ENCODE assay signal across 32 cellular contexts in genomic region chr22:39611360-39611759, GRCh38. TPM values are rescaled to one million over a fixed set of nuclear protein-coding genes. Genes with fewer than 3 reads are reported as not detected.
"Had no signal": no experiment of that assay in that cellular context is flagged by ENCODE, and none has a peak within 500 bp of the region (broad histone marks: within the 10 kb centered on the region; RNA-seq: fewer than 3 reads in every experiment).

No MANE protein-coding gene starts in this region.

- H3K4me1 ChIP-seq: body of pancreas, esophagus muscularis mucosa, foreskin keratinocyte, gastrocnemius medialis, heart left ventricle had no signal

- H3K36me3 Mint-ChIP-seq: activated CD4-positive, alpha-beta memory T cell treated with anti-CD3 and anti-CD28 coated beads for 36 hours had no signal

- H3K9me3 Mint-ChIP-seq: activated CD4-positive, alpha-beta T cell treated with anti-CD3 and anti-CD28 coated beads, Interleukin-2, amount 10 ng/mL, durations not matched to agents 24 days and 14 days; activated T-helper 2 cell treated with anti-CD3 and anti-CD28 coated beads, Interferon-gamma antibody, Interleukin-2, Interleukin-4, amounts not matched to agents 10 μg/mL and 5 μg/mL and 100 μg/mL, durations not matched to agents 14 hours and 24 hours and 36 hours; effector memory CD8-positive, alpha-beta T cell had no signal

- H3K4me3 Mint-ChIP-seq: activated CD4-positive, alpha-beta memory T cell treated with anti-CD3 and anti-CD28 coated beads for 36 hours; activated CD4-positive, alpha-beta T cell treated with anti-CD3 and anti-CD28 coated beads for 36 hours; activated CD4-positive, alpha-beta T cell treated with anti-CD3 and anti-CD28 coated beads, Interleukin-2, amount 10 ng/mL, durations not matched to agents 24 days and 14 days; activated CD8-positive, alpha-beta memory T cell treated with anti-CD3 and anti-CD28 coated beads, Interleukin-2, amount 10 ng/mL, durations not matched to agents 7 days and 5 days; activated CD8-positive, alpha-beta T cell treated with anti-CD3 and anti-CD28 coated beads, Interleukin-2, amount 10 ng/mL, durations not matched to agents 7 days and 5 days; activated naive CD4-positive, alpha-beta T cell treated with anti-CD3 and anti-CD28 coated beads for 36 hours; activated naive CD8-positive, alpha-beta T cell treated with anti-CD3 and anti-CD28 coated beads, Interleukin-2, amount 10 ng/mL, durations not matched to agents 7 days and 5 days; activated T-helper 1 cell treated with anti-CD3 and anti-CD28 coated beads, Interleukin-12 subunit alpha, Interleukin-12 subunit beta, Interleukin-2, Interleukin-4 antibody, amounts not matched to agents 30 ng/mL and 10 ng/mL and 1 ng/mL, durations not matched to agents 14 hours and 24 hours and 36 hours; effector memory CD8-positive, alpha-beta T cell had no signal

- H3K27ac Mint-ChIP-seq: activated CD4-positive, alpha-beta memory T cell treated with anti-CD3 and anti-CD28 coated beads for 36 hours; activated CD4-positive, alpha-beta T cell treated with anti-CD3 and anti-CD28 coated beads for 36 hours; activated CD4-positive, alpha-beta T cell treated with anti-CD3 and anti-CD28 coated beads, Interleukin-2, amount 10 ng/mL, durations not matched to agents 24 days and 14 days; activated CD8-positive, alpha-beta memory T cell treated with anti-CD3 and anti-CD28 coated beads, Interleukin-2, amount 10 ng/mL, durations not matched to agents 7 days and 5 days; activated CD8-positive, alpha-beta T cell treated with anti-CD3 and anti-CD28 coated beads, Interleukin-2, amount 10 ng/mL, durations not matched to agents 7 days and 5 days; activated naive CD4-positive, alpha-beta T cell treated with anti-CD3 and anti-CD28 coated beads for 36 hours; activated naive CD8-positive, alpha-beta T cell treated with anti-CD3 and anti-CD28 coated beads, Interleukin-2, amount 10 ng/mL, durations not matched to agents 7 days and 5 days; activated T-helper 1 cell treated with anti-CD3 and anti-CD28 coated beads, Interleukin-12 subunit alpha, Interleukin-12 subunit beta, Interleukin-2, Interleukin-4 antibody, amounts not matched to agents 30 ng/mL and 10 ng/mL and 1 ng/mL, durations not matched to agents 14 hours and 24 hours and 36 hours; activated T-helper 2 cell treated with anti-CD3 and anti-CD28 coated beads, Interferon-gamma antibody, Interleukin-2, Interleukin-4, amounts not matched to agents 10 μg/mL and 5 μg/mL and 100 μg/mL, durations not matched to agents 14 hours and 24 hours and 36 hours; effector memory CD8-positive, alpha-beta T cell had no signal

- DNase-seq: activated CD4-positive, alpha-beta memory T cell treated with anti-CD3 and anti-CD28 coated beads for 36 hours; activated CD4-positive, alpha-beta T cell treated with anti-CD3 and anti-CD28 coated beads for 36 hours; activated CD4-positive, alpha-beta T cell treated with anti-CD3 and anti-CD28 coated beads, Interleukin-2, amount 10 ng/mL, durations not matched to agents 24 days and 14 days; activated CD4-positive, CD25-positive, alpha-beta regulatory T cell; activated CD4-positive, CD25-positive, alpha-beta regulatory T cell treated with anti-CD3 and anti-CD28 coated beads, Interleukin-2, amount 50 U/mL, for 72 hours; activated CD8-positive, alpha-beta memory T cell treated with anti-CD3 and anti-CD28 coated beads, Interleukin-2, amount 10 ng/mL, durations not matched to agents 7 days and 5 days; activated CD8-positive, alpha-beta memory T cell treated with anti-CD3 and anti-CD28 coated beads, Interleukin-2, amount 50 U/mL, for 4 hours; activated CD8-positive, alpha-beta T cell treated with anti-CD3 and anti-CD28 coated beads, Interleukin-2, amount 10 ng/mL, durations not matched to agents 7 days and 5 days; activated effector memory CD4-positive, alpha-beta T cell treated with anti-CD3 and anti-CD28 coated beads, Interleukin-2, amount 50 U/mL, for 16 hours; activated naive CD4-positive, alpha-beta T cell treated with anti-CD3 and anti-CD28 coated beads for 36 hours; activated naive CD8-positive, alpha-beta T cell treated with anti-CD3 and anti-CD28 coated beads, Interleukin-2, amount 10 ng/mL, durations not matched to agents 7 days and 5 days; activated T-cell treated with anti-CD3 and anti-CD28 coated beads, Interleukin-2, amount 50 U/mL, for 1 hour; activated T-cell treated with anti-CD3 and anti-CD28 coated beads, Interleukin-2, amount 50 U/mL, for 48 hours; amniotic stem cell; aorta; body of pancreas; central memory CD4-positive, alpha-beta T cell; cortex of kidney; dermis blood vessel endothelial cell; effector CD4-positive, alpha-beta T cell; effector memory CD8-positive, alpha-beta T cell; erythroblast; foreskin keratinocyte; gastrocnemius medialis; glutamatergic neuron; T-helper 2 cell had no signal

- H3K36me3 ChIP-seq: cardiac muscle cell, esophagus muscularis mucosa, gastrocnemius medialis, heart left ventricle had no signal

- FAIRE-seq: colon had no signal

- H3K27me3 Mint-ChIP-seq: activated CD4-positive, alpha-beta memory T cell treated with anti-CD3 and anti-CD28 coated beads for 36 hours; activated CD4-positive, alpha-beta T cell treated with anti-CD3 and anti-CD28 coated beads for 36 hours had no signal

- H3K9me3 ChIP-seq: body of pancreas, gastrocnemius medialis had no signal

- H3K27me3 ChIP-seq: body of pancreas, cardiac muscle cell had no signal

- H3K4me3 ChIP-seq: body of pancreas, cardiac muscle cell, esophagus muscularis mucosa, gastrocnemius medialis, heart left ventricle had no signal

- H3K27ac ChIP-seq: body of pancreas, cardiac muscle cell, esophagus muscularis mucosa, foreskin keratinocyte, gastrocnemius medialis, heart left ventricle had no signal

RNA-seq across cellular contexts. Expression of gene CACNA1I, which starts 40.8 kb away (rescaled TPM):
- total RNA-seq: dermis blood vessel endothelial cell, gastrocnemius medialis had no signal
- polyA plus RNA-seq: aorta, foreskin keratinocyte had no signal
